8 cellular contexts compared by ENCODE assay signal in genomic region chr13:76667551-76667950, GRCh38.
DNase-seq lines count a peak whose midpoint lies in the region; ATAC-seq, FAIRE-seq and TF ChIP-seq lines count a peak whose summit lies in the region.

No MANE protein-coding gene starts in this region.

- H3K27me3 ChIP-seq in CD4-positive, alpha-beta T cell (ENCODE audit: control insufficient read depth, insufficient read depth, low read length): no peaks in the 10 kb centered on the region
- H3K27me3 ChIP-seq in HL-60 (ENCODE audit: insufficient read depth, poor library complexity, severe bottlenecking): no peaks in the 10 kb centered on the region
- no peaks in the 10 kb centered on the region for H3K27me3 ChIP-seq in astrocyte (ENCODE audit: insufficient read depth, low read length)
- H3K27me3 ChIP-seq in dorsolateral prefrontal cortex: no peaks in the 10 kb centered on the region

- H3K4me3 ChIP-seq in HL-60 (replicated peaks; ENCODE audit: insufficient read depth, low read length) (no peak overlapping the region), astrocyte (ENCODE audit: insufficient read depth, low read depth, low read length) (no peak overlapping the region), dorsolateral prefrontal cortex (no peak overlapping the region)

- H3K36me3 ChIP-seq in astrocyte (ENCODE audit: insufficient read depth, low read length): no peaks in the 10 kb centered on the region

- no peaks in the 10 kb centered on the region for H3K27me3 Mint-ChIP-seq in CD4-positive, alpha-beta T cell
- H3K27me3 Mint-ChIP-seq in astrocyte (ENCODE audit: low read depth, unreplicated experiment): peaks cover 2% of the 10 kb centered on the region

- POLR2A ChIA-PET in CD4-positive, alpha-beta T cell (lab: Charles Lee): interaction anchor here (0.6 to 2.5 kb wide), 3 partner anchors 211 to 236 kb away, joined by 3 to 9 read pairs (median 4); partner anchors contain the start of gene KCTD12

- no peak overlapping the region for H3K27ac Mint-ChIP-seq in CD4-positive, alpha-beta T cell
- no peak overlapping the region for H3K27ac Mint-ChIP-seq in astrocyte (ENCODE audit: unreplicated experiment)

- no peak overlapping the region for H3K9ac ChIP-seq in astrocyte (ENCODE audit: low read length)

- no peaks in the 10 kb centered on the region for H3K4me1 ChIP-seq in astrocyte (ENCODE audit: insufficient read depth, low read length)

- FAIRE-seq in astrocyte (lab: Jason Lieb, UNC): peak; percentile 84

- intact Hi-C loops in CD4-positive, alpha-beta T cell (cut with DNase I, micrococcal nuclease): loop anchor here (1.0 to 5.0 kb wide), 2 partner anchors 236 to 315 kb away; no protein-coding TSS in a partner anchor
- intact Hi-C loops in dorsolateral prefrontal cortex (cut with DNase I): no loop called here

- H3K4me1 Mint-ChIP-seq in CD4-positive, alpha-beta T cell (ENCODE audit: low read depth): no peaks in the 10 kb centered on the region
- H3K4me1 Mint-ChIP-seq in astrocyte (ENCODE audit: low read depth, unreplicated experiment): peaks cover 5% of the 10 kb centered on the region

- H3K9me3 ChIP-seq in CD4-positive, alpha-beta T cell (ENCODE audit: control insufficient read depth, low read length): no peaks in the 10 kb centered on the region
- no peaks in the 10 kb centered on the region for H3K9me3 ChIP-seq in astrocyte (ENCODE audit: insufficient read depth, low read depth, low read length)

- DNase-seq in CD4-positive, alpha-beta T cell: peak in 1 of 10 experiments; percentile 4
- DNase-seq in HL-60 (ENCODE audit: low read depth in 1 of 2, low spot score in 1 of 2) (peak; percentile 20 to 49), astrocyte (ENCODE audit: low read depth) (peak; percentile 19), lung microvascular endothelial cell (ENCODE audit: low read depth in 2 of 2) (peak; percentile 87 to 93), dorsolateral prefrontal cortex (no peak)
- DNase-seq in activated naive CD4-positive, alpha-beta T cell treated with Interleukin-2 at 50 U/mL for 16 hours: no peak
- no peak for DNase-seq in activated CD4-positive, CD25-positive, alpha-beta regulatory T cell treated with anti-CD3 and anti-CD28 coated beads, Interleukin-2, amount 50 U/mL, for 72 hours

- peak; percentile 30 for TF ChIP-seq CTCF in CD4-positive, alpha-beta T cell (IDR thresholded peaks at IDR 0.05)
- no peak for TF ChIP-seq CTCF in HL-60 (IDR thresholded peaks at IDR 0.05; ENCODE audit: insufficient read depth, low read length)
- TF ChIP-seq CTCF in astrocyte (IDR thresholded peaks at IDR 0.05; ENCODE audit: insufficient read depth, low read depth, low read length): peak; percentile 35
- peak in 12 of 56 donors; percentile 8 to 40 (median 21) for TF ChIP-seq CTCF in dorsolateral prefrontal cortex (IDR thresholded peaks at IDR 0.05 in 54 of 56, conservative IDR thresholded peaks at IDR 0.05 in 2 of 56; ENCODE audit: low read depth in 1 of 56, partially characterized antibody in 56 of 56)

- no peak for ATAC-seq in CD4-positive, alpha-beta T cell (ENCODE audit: poor library complexity)
- ATAC-seq in GM18867 (IDR thresholded peaks at IDR 0.05; ENCODE audit: unreplicated experiment): no peak

- no peak overlapping the region for H3K27ac ChIP-seq in CD4-positive, alpha-beta T cell (ENCODE audit: low read depth, low read length)
- H3K27ac ChIP-seq in HL-60 (replicated peaks): no peak overlapping the region
- H3K27ac ChIP-seq in astrocyte (ENCODE audit: low read depth, low read length): no peak overlapping the region
- no peak overlapping the region for H3K27ac ChIP-seq in dorsolateral prefrontal cortex

- no peak overlapping the region for H3K4me2 ChIP-seq in astrocyte (ENCODE audit: low read length)

- no peak overlapping the region for H2AFZ ChIP-seq in astrocyte (ENCODE audit: low read depth, low read length)

- CTCF ChIA-PET in CD4-positive, alpha-beta T cell (lab: Charles Lee): interaction anchor here (1.3 kb wide), 1 partner anchor 236 kb away, joined by 6 read pairs; no protein-coding TSS in a partner anchor

- H3K36me3 Mint-ChIP-seq in CD4-positive, alpha-beta T cell (ENCODE audit: low read depth): no peaks in the 10 kb centered on the region
- H3K36me3 Mint-ChIP-seq in astrocyte (ENCODE audit: low read depth, unreplicated experiment): no peaks in the 10 kb centered on the region

- no peaks in the 10 kb centered on the region for H3K9me3 Mint-ChIP-seq in CD4-positive, alpha-beta T cell
- no peaks in the 10 kb centered on the region for H3K9me3 Mint-ChIP-seq in astrocyte (ENCODE audit: unreplicated experiment)

- H4K20me1 ChIP-seq in astrocyte (ENCODE audit: insufficient read depth, low read length): no peaks in the 10 kb centered on the region

- no peaks in the 10 kb centered on the region for H3K79me2 ChIP-seq in astrocyte (ENCODE audit: insufficient read depth, low read length)

- no peak overlapping the region for H3K4me3 Mint-ChIP-seq in CD4-positive, alpha-beta T cell
- H3K4me3 Mint-ChIP-seq in astrocyte (ENCODE audit: unreplicated experiment): no peak overlapping the region

Comparison
In these comparisons a context has a peak if more than half of its experiments do, and no peak if none do; other contexts are left out.
1. DNase-seq: peak in HL-60 (2 of 2), astrocyte (single experiment) and lung microvascular endothelial cell (2 of 2); none in activated naive CD4-positive, alpha-beta T cell treated with Interleukin-2 at 50 U/mL for 16 hours (single experiment), activated CD4-positive, CD25-positive, alpha-beta regulatory T cell treated with anti-CD3 and anti-CD28 coated beads, Interleukin-2, amount 50 U/mL, for 72 hours (single experiment) and dorsolateral prefrontal cortex (0 of 10).
2. intact Hi-C loops: an anchor here in CD4-positive, alpha-beta T cell (1.0 to 5.0 kb wide); none called in dorsolateral prefrontal cortex.